In the genomic region with DNA sequence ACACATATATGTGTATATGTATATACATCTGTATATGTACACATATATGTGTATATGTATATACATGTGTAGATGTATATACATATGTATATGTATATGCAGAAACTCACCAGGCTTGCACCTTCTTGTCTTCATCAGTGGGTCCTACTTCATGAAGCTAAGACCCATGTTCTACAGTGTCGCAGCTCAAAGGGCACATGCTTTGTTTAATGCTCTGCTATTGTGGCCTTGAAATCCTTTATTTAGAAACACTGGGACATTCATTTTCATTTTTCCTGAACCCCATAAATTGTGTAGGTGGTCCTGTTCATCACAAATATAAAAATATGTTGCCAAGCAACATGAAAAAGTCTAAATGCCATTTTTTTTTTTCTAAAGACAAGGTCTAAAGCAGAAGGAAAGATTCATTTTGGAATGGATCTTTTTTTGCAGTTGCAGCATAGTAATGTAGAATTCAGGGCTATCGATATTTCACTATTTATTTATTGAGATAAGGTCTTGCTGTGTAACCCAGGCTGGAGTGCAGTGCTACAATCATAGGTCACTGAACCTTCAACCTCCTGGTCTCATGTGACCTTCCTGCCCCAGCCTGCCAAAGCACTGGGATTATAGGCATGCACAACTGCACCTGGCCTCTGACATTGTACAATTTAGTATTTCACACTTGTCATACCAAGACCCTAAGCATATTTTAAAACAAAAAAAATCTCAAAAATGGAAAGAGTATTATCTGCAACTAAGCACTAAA, we compare ENCODE assay signal across 34 cellular contexts.
"Had no signal": no experiment of that assay in that cellular context is flagged by ENCODE, and none has a peak within 500 bp of the region (broad histone marks: within the 10 kb centered on the region; RNA-seq: fewer than 3 reads in every experiment).

No MANE protein-coding gene starts in this region.

- H3K27me3 ChIP-seq: MG63 had no signal

- DNase-seq: Karpas-422, Kasumi-1, MG63, MM.1S, MV-4-11, NCI-H1048, NCI-H1092, NCI-H1092 treated with DMSO at 0.1 percent for 48 hours, NCI-H1105, NCI-H1105 treated with DMSO at 0.1 percent for 48 hours, NCI-H1417, NCI-H1417 treated with DMSO at 0.1 percent for 48 hours, NCI-H1436, NCI-H1436 treated with DMSO at 0.1 percent for 48 hours, NCI-H146, NCI-H1694, NCI-H1694 treated with DMSO at 0.1 percent for 48 hours, NCI-H187, NCI-H187 treated with DMSO at 0.1 percent for 48 hours, NCI-H1930, NCI-H2029, NCI-H2029 treated with DMSO at 0.1 percent for 48 hours, NCI-H2081, NCI-H2081 treated with DMSO at 0.1 percent for 48 hours, NCI-H2107, NCI-H2171, NCI-H2171 treated with DMSO at 0.1 percent for 48 hours, NCI-H2227 treated with DMSO at 0.1 percent for 48 hours, NCI-H226, NCI-H345, NCI-H446, NCI-H446 treated with DMSO at 0.1 percent for 48 hours, NCI-H510A, NCI-H510A treated with DMSO at 0.1 percent for 48 hours had no signal

- H3K9me3 ChIP-seq: MG63 had no signal

- H3K4me3 ChIP-seq: MG63 had no signal

- H3K36me3 ChIP-seq: MG63 had no signal
